19 cellular contexts compared by ENCODE assay signal in genomic region chr1:172489847-172490246, GRCh38.
"Had no signal": no experiment of that assay in that cellular context is flagged by ENCODE, and none has a peak within 500 bp of the region (broad histone marks: within the 10 kb centered on the region; RNA-seq: fewer than 3 reads in every experiment).

No MANE protein-coding gene starts in this region.

- H3K36me3 ChIP-seq: pancreas, stomach, thoracic aorta had no signal

- H3K79me2 ChIP-seq: hepatocyte had no signal

- FAIRE-seq: endometrium, pancreas, small intestine, urothelium cell line had no signal

- H3K4me1 ChIP-seq: pancreas, stomach had no signal

- H3K4me2 ChIP-seq: hepatocyte had no signal

- H3K4me3 ChIP-seq: hepatocyte, pancreas, stomach, thoracic aorta had no signal

- ATAC-seq: pancreas, right cardiac atrium had no signal

- H3K27me3 ChIP-seq: hepatocyte, pancreas, stomach had no signal

- H2AFZ ChIP-seq: hepatocyte had no signal

- H3K27ac ChIP-seq: hepatocyte, pancreas, stomach, thoracic aorta had no signal

- DNase-seq: cortex of kidney; effector memory CD4-positive, alpha-beta T cell; foreskin melanocyte; head of caudate nucleus; kidney glomerular epithelial cell; mesendoderm; naive B cell; occipital lobe; pancreas; right cardiac atrium; small intestine; stimulated activated CD4-positive, alpha-beta T cell treated with anti-CD3 and anti-CD28 coated beads, Interleukin-12 subunit alpha, Interleukin-12 subunit beta, amount 100 ng/mL, for 4 hours; stimulated activated naive CD4-positive, alpha-beta T cell; stomach; substantia nigra had no signal

- H3K9me3 ChIP-seq: pancreas, stomach, thoracic aorta had no signal
